31 cellular contexts compared by ENCODE assay signal in the genomic region with DNA sequence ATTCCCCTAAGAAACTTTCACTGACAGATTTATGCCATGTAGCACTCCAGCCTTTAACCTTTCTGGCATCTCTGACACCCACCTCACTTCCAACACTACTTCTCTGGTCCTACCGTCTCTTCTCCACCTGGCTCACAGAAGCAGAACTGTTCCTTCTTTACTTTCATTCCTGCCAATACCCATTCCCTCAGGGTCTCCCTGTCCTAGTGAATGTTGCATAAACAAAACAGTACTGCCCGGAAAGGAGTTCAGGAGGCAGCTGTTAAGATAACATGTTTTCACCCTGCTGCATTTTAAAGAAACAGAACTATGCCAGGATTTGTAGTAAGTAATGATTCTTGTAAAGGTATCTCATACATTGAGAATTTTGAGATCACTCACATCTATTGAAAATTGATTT.
"Had no signal": no experiment of that assay in that cellular context is flagged by ENCODE, and none has a peak within 500 bp of the region (broad histone marks: within the 10 kb centered on the region; RNA-seq: fewer than 3 reads in every experiment).

No MANE protein-coding gene starts in this region.

- H3K27ac Mint-ChIP-seq: activated CD4-positive, alpha-beta memory T cell treated with anti-CD3 and anti-CD28 coated beads for 36 hours; activated naive CD4-positive, alpha-beta T cell treated with anti-CD3 and anti-CD28 coated beads for 36 hours; activated naive CD4-positive, alpha-beta T cell treated with anti-CD3 and anti-CD28 coated beads, Interleukin-2, amount 50 U/mL, for 72 hours; activated T-helper 1 cell treated with anti-CD3 and anti-CD28 coated beads, Interleukin-12 subunit alpha, Interleukin-12 subunit beta, Interleukin-2, Interleukin-4 antibody, amounts not matched to agents 30 ng/mL and 10 ng/mL and 1 ng/mL, durations not matched to agents 14 hours and 24 hours and 36 hours; T-helper 1 cell treated with Interleukin-12 subunit alpha and Interleukin-12 subunit beta and Interleukin-4 antibody, amounts not matched to agents 30 μg/mL and 1 μg/mL, for 36 hours; T-helper 2 cell treated with Interferon-gamma antibody and Interleukin-4, amounts not matched to agents 5 μg/mL and 100 μg/mL, for 36 hours; WTC11 had no signal

- H3K4me3 Mint-ChIP-seq: activated CD4-positive, alpha-beta memory T cell treated with anti-CD3 and anti-CD28 coated beads for 36 hours; activated naive CD4-positive, alpha-beta T cell treated with anti-CD3 and anti-CD28 coated beads for 36 hours; activated T-cell treated with anti-CD3 and anti-CD28 coated beads, Interleukin-2, amount 50 U/mL, for 4 hours; activated T-helper 1 cell treated with anti-CD3 and anti-CD28 coated beads, Interleukin-12 subunit alpha, Interleukin-12 subunit beta, Interleukin-2, Interleukin-4 antibody, amounts not matched to agents 30 ng/mL and 10 ng/mL and 1 ng/mL, durations not matched to agents 14 hours and 24 hours and 36 hours; T-helper 1 cell treated with Interleukin-12 subunit alpha and Interleukin-12 subunit beta and Interleukin-4 antibody, amounts not matched to agents 30 μg/mL and 1 μg/mL, for 36 hours; T-helper 2 cell treated with Interferon-gamma antibody and Interleukin-4, amounts not matched to agents 5 μg/mL and 100 μg/mL, for 36 hours; WTC11 had no signal

- H3K36me3 Mint-ChIP-seq: activated CD4-positive, alpha-beta memory T cell treated with anti-CD3 and anti-CD28 coated beads for 36 hours; activated naive CD4-positive, alpha-beta T cell treated with anti-CD3 and anti-CD28 coated beads, Interleukin-2, amount 50 U/mL, for 72 hours; WTC11 had no signal

- H3K9me3 Mint-ChIP-seq: activated CD4-positive, alpha-beta memory T cell treated with anti-CD3 and anti-CD28 coated beads for 36 hours; activated naive CD4-positive, alpha-beta T cell treated with anti-CD3 and anti-CD28 coated beads for 36 hours; activated naive CD4-positive, alpha-beta T cell treated with anti-CD3 and anti-CD28 coated beads, Interleukin-2, amount 50 U/mL, for 72 hours; activated T-cell treated with anti-CD3 and anti-CD28 coated beads, Interleukin-2, amount 50 U/mL, for 4 hours; activated T-helper 1 cell treated with anti-CD3 and anti-CD28 coated beads, Interleukin-12 subunit alpha, Interleukin-12 subunit beta, Interleukin-2, Interleukin-4 antibody, amounts not matched to agents 30 ng/mL and 10 ng/mL and 1 ng/mL, durations not matched to agents 14 hours and 24 hours and 36 hours; T-helper 1 cell treated with Interleukin-12 subunit alpha and Interleukin-12 subunit beta and Interleukin-4 antibody, amounts not matched to agents 30 μg/mL and 1 μg/mL, for 36 hours; T-helper 2 cell treated with Interferon-gamma antibody and Interleukin-4, amounts not matched to agents 5 μg/mL and 100 μg/mL, for 36 hours had no signal

- DNase-seq: activated CD4-positive, alpha-beta memory T cell treated with anti-CD3 and anti-CD28 coated beads for 36 hours; activated CD4-positive, alpha-beta T cell treated with anti-CD3 and anti-CD28 coated beads for 4 hours; activated CD4-positive, alpha-beta T cell treated with anti-CD3 and anti-CD28 coated beads, Interleukin-2, amount 50 U/mL, for 1 hour; activated CD8-positive, alpha-beta memory T cell treated with anti-CD3 and anti-CD28 coated beads, Interleukin-2, amount 50 U/mL, for 4 hours; activated gamma-delta T cell treated with Interleukin-2 at 50 U/mL for 16 hours; activated naive CD4-positive, alpha-beta T cell treated with anti-CD3 and anti-CD28 coated beads for 36 hours; activated T-cell treated with anti-CD3 and anti-CD28 coated beads for 4 hours; activated T-cell treated with anti-CD3 and anti-CD28 coated beads, Interleukin-2, amount 50 U/mL, for 4 hours; adrenal gland; body of pancreas; Kasumi-1; MG63; NCI-H1048; NCI-H1105 treated with DMSO at 0.1 percent for 48 hours; NCI-H1436; NCI-H1694; NCI-H1930; NCI-H2081 treated with DMSO at 0.1 percent for 48 hours; NCI-H226; NCI-H446 treated with DMSO at 0.1 percent for 48 hours; NCI-H524; NCI-H69; NCI-H82; SHP77 had no signal

- ATAC-seq: activated CD4-positive, CD25-positive, alpha-beta regulatory T cell treated with anti-CD3 and anti-CD28 coated beads, Interleukin-2, amount 50 U/mL, for 24 hours; activated naive CD4-positive, alpha-beta T cell treated with anti-CD3 and anti-CD28 coated beads, Interleukin-2, amount 50 U/mL, for 72 hours; activated T-cell treated with anti-CD3 and anti-CD28 coated beads, Interleukin-2, amount 50 U/mL, for 4 hours; body of pancreas; Panc1; WTC11 had no signal
